ENCODE assay signal across 1 cellular context in genomic region chr14:20662968-20663731, GRCh38.
A peak's percentile ranks its signal among the peaks of the same experiment; 100 is the strongest.
TF ChIP-seq lines count a peak whose summit lies in the region.

No MANE protein-coding gene starts in this region.

TF ChIP-seq in HepG2, 621 proteins besides CTCF, POLR2A, EP300 and RAD21 (continued from another document and continues in another):
- TF ChIP-seq ZNF343 (CRISPR knock-in tag; IDR thresholded peaks at IDR 0.05) (0 out of 2 replicates have a peak, but pooled peaks have one; percentile 55), ZNF335 (CRISPR knock-in tag; IDR thresholded peaks at IDR 0.05) (0 out of 2 replicates have a peak, but pooled peaks have one; percentile 62), MEIS2 (CRISPR knock-in tag; IDR thresholded peaks at IDR 0.05) (no peak), CREM (IDR thresholded peaks at IDR 0.05) (no peak), CREM (CRISPR knock-in tag; IDR thresholded peaks at IDR 0.05) (no peak), E2F5 (CRISPR knock-in tag; conservative IDR thresholded peaks at IDR 0.05) (no peak), ZNF205 (CRISPR knock-in tag; IDR thresholded peaks at IDR 0.05) (0 out of 2 replicates have a peak, but pooled peaks have one; percentile 52), IRF2 (CRISPR knock-in tag; IDR thresholded peaks at IDR 0.05) (peak; percentile 74), NR2F6 (IDR thresholded peaks at IDR 0.05) (no peak), NR2F6 (CRISPR knock-in tag; IDR thresholded peaks at IDR 0.05) (0 out of 2 replicates have a peak, but pooled peaks have one; percentile 17), TBP (CRISPR knock-in tag; IDR thresholded peaks at IDR 0.05) (no peak), SMAD3 (CRISPR knock-in tag; IDR thresholded peaks at IDR 0.05) (peak; percentile 66), HMG20B (CRISPR knock-in tag; conservative IDR thresholded peaks at IDR 0.05) (0 out of 2 replicates have a peak, but pooled peaks have one; percentile 41), ARNT (IDR thresholded peaks at IDR 0.05) (no peak), KMT2A (CRISPR knock-in tag; IDR thresholded peaks at IDR 0.05) (0 out of 2 replicates have a peak, but pooled peaks have one; percentile 27), ZNF790 (CRISPR knock-in tag; IDR thresholded peaks at IDR 0.05; ENCODE audit: borderline replicate concordance) (no peak), CREB1 (IDR thresholded peaks at IDR 0.05) (no peak), CREB1 (CRISPR knock-in tag; IDR thresholded peaks at IDR 0.05) (no peak), ZNF12 (CRISPR knock-in tag; IDR thresholded peaks at IDR 0.05) (0 out of 2 replicates have a peak, but pooled peaks have one; percentile 26), ZFYVE20 (CRISPR knock-in tag; IDR thresholded peaks at IDR 0.05; ENCODE audit: borderline replicate concordance, low read depth) (no peak), GABPA (IDR thresholded peaks at IDR 0.05; ENCODE audit: low read depth, low read length) (no peak), GABPA (CRISPR knock-in tag; IDR thresholded peaks at IDR 0.05; ENCODE audit: low read depth) (0 out of 2 replicates have a peak, but pooled peaks have one; percentile 8), ZNF333 (CRISPR knock-in tag; IDR thresholded peaks at IDR 0.05; ENCODE audit: borderline replicate concordance) (no peak), TP53 (CRISPR knock-in tag; conservative IDR thresholded peaks at IDR 0.05) (no peak), ZNF883 (CRISPR knock-in tag; IDR thresholded peaks at IDR 0.05; ENCODE audit: not compliant biosample characterization) (peak; percentile 46), ATRX (CRISPR knock-in tag; IDR thresholded peaks at IDR 0.05; ENCODE audit: borderline replicate concordance) (no peak), MAX (IDR thresholded peaks at IDR 0.05) (0 out of 2 replicates have a peak, but pooled peaks have one; percentile 28), ZFP62 (CRISPR knock-in tag; IDR thresholded peaks at IDR 0.05) (no peak), KAT8 (CRISPR knock-in tag; IDR thresholded peaks at IDR 0.05) (peak; percentile 60)
- TF ChIP-seq, protein P1, sequence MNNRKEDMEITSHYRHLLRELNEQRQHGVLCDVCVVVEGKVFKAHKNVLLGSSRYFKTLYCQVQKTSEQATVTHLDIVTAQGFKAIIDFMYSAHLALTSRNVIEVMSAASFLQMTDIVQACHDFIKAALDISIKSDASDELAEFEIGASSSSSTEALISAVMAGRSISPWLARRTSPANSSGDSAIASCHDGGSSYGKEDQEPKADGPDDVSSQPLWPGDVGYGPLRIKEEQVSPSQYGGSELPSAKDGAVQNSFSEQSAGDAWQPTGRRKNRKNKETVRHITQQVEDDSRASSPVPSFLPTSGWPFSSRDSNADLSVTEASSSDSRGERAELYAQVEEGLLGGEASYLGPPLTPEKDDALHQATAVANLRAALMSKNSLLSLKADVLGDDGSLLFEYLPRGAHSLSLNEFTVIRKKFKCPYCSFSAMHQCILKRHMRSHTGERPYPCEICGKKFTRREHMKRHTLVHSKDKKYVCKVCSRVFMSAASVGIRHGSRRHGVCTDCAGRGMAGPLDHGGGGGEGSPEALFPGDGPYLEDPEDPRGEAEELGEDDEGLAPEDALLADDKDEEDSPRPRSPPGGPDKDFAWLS (CRISPR knock-in tag; IDR thresholded peaks at IDR 0.05; ENCODE audit: borderline replicate concordance) = 0 out of 2 replicates have a peak, but pooled peaks have one; percentile 80
- TF ChIP-seq, protein P2, sequence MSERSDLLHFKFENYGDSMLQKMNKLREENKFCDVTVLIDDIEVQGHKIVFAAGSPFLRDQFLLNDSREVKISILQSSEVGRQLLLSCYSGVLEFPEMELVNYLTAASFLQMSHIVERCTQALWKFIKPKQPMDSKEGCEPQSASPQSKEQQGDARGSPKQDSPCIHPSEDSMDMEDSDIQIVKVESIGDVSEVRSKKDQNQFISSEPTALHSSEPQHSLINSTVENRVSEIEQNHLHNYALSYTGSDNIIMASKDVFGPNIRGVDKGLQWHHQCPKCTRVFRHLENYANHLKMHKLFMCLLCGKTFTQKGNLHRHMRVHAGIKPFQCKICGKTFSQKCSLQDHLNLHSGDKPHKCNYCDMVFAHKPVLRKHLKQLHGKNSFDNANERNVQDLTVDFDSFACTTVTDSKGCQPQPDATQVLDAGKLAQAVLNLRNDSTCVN (CRISPR knock-in tag; IDR thresholded peaks at IDR 0.05; ENCODE audit: borderline replicate concordance) = peak; percentile 80
- TF ChIP-seq, protein P3, sequence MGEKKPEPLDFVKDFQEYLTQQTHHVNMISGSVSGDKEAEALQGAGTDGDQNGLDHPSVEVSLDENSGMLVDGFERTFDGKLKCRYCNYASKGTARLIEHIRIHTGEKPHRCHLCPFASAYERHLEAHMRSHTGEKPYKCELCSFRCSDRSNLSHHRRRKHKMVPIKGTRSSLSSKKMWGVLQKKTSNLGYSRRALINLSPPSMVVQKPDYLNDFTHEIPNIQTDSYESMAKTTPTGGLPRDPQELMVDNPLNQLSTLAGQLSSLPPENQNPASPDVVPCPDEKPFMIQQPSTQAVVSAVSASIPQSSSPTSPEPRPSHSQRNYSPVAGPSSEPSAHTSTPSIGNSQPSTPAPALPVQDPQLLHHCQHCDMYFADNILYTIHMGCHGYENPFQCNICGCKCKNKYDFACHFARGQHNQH (CRISPR knock-in tag; IDR thresholded peaks at IDR 0.05) = peak; percentile 48; the same call in 1 of the 2 replicates
- TF ChIP-seq, protein P4, sequence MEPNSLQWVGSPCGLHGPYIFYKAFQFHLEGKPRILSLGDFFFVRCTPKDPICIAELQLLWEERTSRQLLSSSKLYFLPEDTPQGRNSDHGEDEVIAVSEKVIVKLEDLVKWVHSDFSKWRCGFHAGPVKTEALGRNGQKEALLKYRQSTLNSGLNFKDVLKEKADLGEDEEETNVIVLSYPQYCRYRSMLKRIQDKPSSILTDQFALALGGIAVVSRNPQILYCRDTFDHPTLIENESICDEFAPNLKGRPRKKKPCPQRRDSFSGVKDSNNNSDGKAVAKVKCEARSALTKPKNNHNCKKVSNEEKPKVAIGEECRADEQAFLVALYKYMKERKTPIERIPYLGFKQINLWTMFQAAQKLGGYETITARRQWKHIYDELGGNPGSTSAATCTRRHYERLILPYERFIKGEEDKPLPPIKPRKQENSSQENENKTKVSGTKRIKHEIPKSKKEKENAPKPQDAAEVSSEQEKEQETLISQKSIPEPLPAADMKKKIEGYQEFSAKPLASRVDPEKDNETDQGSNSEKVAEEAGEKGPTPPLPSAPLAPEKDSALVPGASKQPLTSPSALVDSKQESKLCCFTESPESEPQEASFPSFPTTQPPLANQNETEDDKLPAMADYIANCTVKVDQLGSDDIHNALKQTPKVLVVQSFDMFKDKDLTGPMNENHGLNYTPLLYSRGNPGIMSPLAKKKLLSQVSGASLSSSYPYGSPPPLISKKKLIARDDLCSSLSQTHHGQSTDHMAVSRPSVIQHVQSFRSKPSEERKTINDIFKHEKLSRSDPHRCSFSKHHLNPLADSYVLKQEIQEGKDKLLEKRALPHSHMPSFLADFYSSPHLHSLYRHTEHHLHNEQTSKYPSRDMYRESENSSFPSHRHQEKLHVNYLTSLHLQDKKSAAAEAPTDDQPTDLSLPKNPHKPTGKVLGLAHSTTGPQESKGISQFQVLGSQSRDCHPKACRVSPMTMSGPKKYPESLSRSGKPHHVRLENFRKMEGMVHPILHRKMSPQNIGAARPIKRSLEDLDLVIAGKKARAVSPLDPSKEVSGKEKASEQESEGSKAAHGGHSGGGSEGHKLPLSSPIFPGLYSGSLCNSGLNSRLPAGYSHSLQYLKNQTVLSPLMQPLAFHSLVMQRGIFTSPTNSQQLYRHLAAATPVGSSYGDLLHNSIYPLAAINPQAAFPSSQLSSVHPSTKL (CRISPR knock-in tag; IDR thresholded peaks at IDR 0.05) = peak; percentile 73
- TF ChIP-seq, protein P5, sequence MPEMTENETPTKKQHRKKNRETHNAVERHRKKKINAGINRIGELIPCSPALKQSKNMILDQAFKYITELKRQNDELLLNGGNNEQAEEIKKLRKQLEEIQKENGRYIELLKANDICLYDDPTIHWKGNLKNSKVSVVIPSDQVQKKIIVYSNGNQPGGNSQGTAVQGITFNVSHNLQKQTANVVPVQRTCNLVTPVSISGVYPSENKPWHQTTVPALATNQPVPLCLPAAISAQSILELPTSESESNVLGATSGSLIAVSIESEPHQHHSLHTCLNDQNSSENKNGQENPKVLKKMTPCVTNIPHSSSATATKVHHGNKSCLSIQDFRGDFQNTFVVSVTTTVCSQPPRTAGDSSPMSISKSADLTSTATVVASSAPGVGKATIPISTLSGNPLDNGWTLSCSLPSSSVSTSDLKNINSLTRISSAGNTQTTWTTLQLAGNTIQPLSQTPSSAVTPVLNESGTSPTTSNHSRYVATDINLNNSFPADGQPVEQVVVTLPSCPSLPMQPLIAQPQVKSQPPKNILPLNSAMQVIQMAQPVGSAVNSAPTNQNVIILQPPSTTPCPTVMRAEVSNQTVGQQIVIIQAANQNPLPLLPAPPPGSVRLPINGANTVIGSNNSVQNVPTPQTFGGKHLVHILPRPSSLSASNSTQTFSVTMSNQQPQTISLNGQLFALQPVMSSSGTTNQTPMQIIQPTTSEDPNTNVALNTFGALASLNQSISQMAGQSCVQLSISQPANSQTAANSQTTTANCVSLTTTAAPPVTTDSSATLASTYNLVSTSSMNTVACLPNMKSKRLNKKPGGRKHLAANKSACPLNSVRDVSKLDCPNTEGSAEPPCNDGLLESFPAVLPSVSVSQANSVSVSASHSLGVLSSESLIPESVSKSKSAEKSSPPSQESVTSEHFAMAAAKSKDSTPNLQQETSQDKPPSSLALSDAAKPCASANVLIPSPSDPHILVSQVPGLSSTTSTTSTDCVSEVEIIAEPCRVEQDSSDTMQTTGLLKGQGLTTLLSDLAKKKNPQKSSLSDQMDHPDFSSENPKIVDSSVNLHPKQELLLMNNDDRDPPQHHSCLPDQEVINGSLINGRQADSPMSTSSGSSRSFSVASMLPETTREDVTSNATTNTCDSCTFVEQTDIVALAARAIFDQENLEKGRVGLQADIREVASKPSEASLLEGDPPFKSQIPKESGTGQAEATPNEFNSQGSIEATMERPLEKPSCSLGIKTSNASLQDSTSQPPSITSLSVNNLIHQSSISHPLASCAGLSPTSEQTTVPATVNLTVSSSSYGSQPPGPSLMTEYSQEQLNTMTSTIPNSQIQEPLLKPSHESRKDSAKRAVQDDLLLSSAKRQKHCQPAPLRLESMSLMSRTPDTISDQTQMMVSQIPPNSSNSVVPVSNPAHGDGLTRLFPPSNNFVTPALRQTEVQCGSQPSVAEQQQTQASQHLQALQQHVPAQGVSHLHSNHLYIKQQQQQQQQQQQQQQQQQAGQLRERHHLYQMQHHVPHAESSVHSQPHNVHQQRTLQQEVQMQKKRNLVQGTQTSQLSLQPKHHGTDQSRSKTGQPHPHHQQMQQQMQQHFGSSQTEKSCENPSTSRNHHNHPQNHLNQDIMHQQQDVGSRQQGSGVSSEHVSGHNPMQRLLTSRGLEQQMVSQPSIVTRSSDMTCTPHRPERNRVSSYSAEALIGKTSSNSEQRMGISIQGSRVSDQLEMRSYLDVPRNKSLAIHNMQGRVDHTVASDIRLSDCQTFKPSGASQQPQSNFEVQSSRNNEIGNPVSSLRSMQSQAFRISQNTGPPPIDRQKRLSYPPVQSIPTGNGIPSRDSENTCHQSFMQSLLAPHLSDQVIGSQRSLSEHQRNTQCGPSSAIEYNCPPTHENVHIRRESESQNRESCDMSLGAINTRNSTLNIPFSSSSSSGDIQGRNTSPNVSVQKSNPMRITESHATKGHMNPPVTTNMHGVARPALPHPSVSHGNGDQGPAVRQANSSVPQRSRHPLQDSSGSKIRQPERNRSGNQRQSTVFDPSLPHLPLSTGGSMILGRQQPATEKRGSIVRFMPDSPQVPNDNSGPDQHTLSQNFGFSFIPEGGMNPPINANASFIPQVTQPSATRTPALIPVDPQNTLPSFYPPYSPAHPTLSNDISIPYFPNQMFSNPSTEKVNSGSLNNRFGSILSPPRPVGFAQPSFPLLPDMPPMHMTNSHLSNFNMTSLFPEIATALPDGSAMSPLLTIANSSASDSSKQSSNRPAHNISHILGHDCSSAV (CRISPR knock-in tag; IDR thresholded peaks at IDR 0.05; ENCODE audit: borderline replicate concordance) = no peak
- TF ChIP-seq, protein P6, sequence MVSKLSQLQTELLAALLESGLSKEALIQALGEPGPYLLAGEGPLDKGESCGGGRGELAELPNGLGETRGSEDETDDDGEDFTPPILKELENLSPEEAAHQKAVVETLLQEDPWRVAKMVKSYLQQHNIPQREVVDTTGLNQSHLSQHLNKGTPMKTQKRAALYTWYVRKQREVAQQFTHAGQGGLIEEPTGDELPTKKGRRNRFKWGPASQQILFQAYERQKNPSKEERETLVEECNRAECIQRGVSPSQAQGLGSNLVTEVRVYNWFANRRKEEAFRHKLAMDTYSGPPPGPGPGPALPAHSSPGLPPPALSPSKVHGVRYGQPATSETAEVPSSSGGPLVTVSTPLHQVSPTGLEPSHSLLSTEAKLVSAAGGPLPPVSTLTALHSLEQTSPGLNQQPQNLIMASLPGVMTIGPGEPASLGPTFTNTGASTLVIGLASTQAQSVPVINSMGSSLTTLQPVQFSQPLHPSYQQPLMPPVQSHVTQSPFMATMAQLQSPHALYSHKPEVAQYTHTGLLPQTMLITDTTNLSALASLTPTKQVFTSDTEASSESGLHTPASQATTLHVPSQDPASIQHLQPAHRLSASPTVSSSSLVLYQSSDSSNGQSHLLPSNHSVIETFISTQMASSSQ (IDR thresholded peaks at IDR 0.05; ENCODE audit: low read depth) = no peak
- TF ChIP-seq, protein P6 (CRISPR knock-in tag; IDR thresholded peaks at IDR 0.05; ENCODE audit: borderline replicate concordance) = 0 out of 2 replicates have a peak, but pooled peaks have one; percentile 22
